Comparison of ENCODE assay signal across 8 cellular contexts in genomic region chr12:108563804-108564151, GRCh38. TPM values are rescaled to one million over a fixed set of nuclear protein-coding genes. Genes with fewer than 3 reads are reported as not detected.
DNase-seq lines count a peak whose midpoint lies in the region; ATAC-seq and TF ChIP-seq lines count a peak whose summit lies in the region.
"Had no signal": no experiment of that assay in that cellular context is flagged by ENCODE, and none has a peak within 500 bp of the region (broad histone marks: within the 10 kb centered on the region; RNA-seq: fewer than 3 reads in every experiment).

No MANE protein-coding gene starts in this region.

- H3K27ac ChIP-seq in HCT116 (ENCODE audit: low read depth, low read length), result no peak overlapping the region
- peak overlapping the region; percentile 93 for H3K27ac ChIP-seq in VCaP

- H3K9me3 Mint-ChIP-seq in stimulated activated effector memory CD8-positive, alpha-beta T cell treated with anti-CD3 and anti-CD28 coated beads, Interleukin-12 subunit alpha, Interleukin-12 subunit beta, amount 100 ng/mL, for 72 hours, result no peaks in the 10 kb centered on the region

- H2AFZ ChIP-seq in HCT116 (ENCODE audit: low read depth, low read length, poor library complexity, severe bottlenecking), result no peak overlapping the region

- RAD21 ChIA-PET in HCT116 (lab: Charles Lee; ENCODE audit: low non-redundant PET in 1 of 2, low total read pairs in 2 of 2, uncharacterized antibody in 2 of 2, unreplicated experiment in 2 of 2), result no interaction called here

- H3K9ac ChIP-seq in HCT116 (ENCODE audit: low read length), result peak overlapping the region; percentile 97; the same call in 1 of the 2 replicates

- in situ Hi-C loops in GM13976 (cut with MboI; ENCODE audit: low sequenced_read_pairs, unreplicated experiment), result loop anchor here (10.0 to 25.0 kb wide), 2 partner anchors 241 to 524 kb away; partner anchors contain the start of genes ALKBH2 and UNG

- DNase-seq in HCT116 (ENCODE audit: low read depth, low spot score) (no peak), foreskin fibroblast (no peak), COR-L47 (lab: John Stamatoyannopoulos, UW) (no peak), NCI-H446 (lab: John Stamatoyannopoulos, UW) (no peak), GM13976 (ENCODE audit: low spot score) (no peak)
- DNase-seq in stimulated activated effector memory CD8-positive, alpha-beta T cell treated with anti-CD3 and anti-CD28 coated beads, Interleukin-12 subunit alpha, Interleukin-12 subunit beta, amount 100 ng/mL, for 72 hours (ENCODE audit: low spot score in 2 of 2), result no peak

- H3K4me2 ChIP-seq in HCT116 (ENCODE audit: low read length), result peak overlapping the region; percentile 93

- no peaks in the 10 kb centered on the region for H4K20me1 ChIP-seq in HCT116 (ENCODE audit: insufficient read depth)

- H3K4me3 Mint-ChIP-seq in stimulated activated effector memory CD8-positive, alpha-beta T cell treated with anti-CD3 and anti-CD28 coated beads, Interleukin-12 subunit alpha, Interleukin-12 subunit beta, amount 100 ng/mL, for 72 hours, result peak overlapping the region; percentile 92

- no peaks in the 10 kb centered on the region for H3K9me3 ChIP-seq in HCT116 (ENCODE audit: control insufficient read depth in 1 of 2, insufficient read depth in 1 of 2, low read depth in 1 of 2, low read length in 2 of 2)

- no peak for TF ChIP-seq RAD21 in HCT116 (IDR thresholded peaks at IDR 0.05; ENCODE audit: low read depth)

- no TSS peak for BruUV-seq in HCT116 (replicated peaks; lab: Mats Ljungman, UMichigan)

- no peak for TF ChIP-seq POLR2A in HCT116 (IDR thresholded peaks at IDR 0.05; ENCODE audit: borderline replicate concordance, extremely low read depth, insufficient read depth, insufficient read length)

- H3K27me3 ChIP-seq in HCT116 (ENCODE audit: insufficient read depth, low read length), result no peaks in the 10 kb centered on the region

- peak overlapping the region; percentile 99 for H3K27ac Mint-ChIP-seq in stimulated activated effector memory CD8-positive, alpha-beta T cell treated with anti-CD3 and anti-CD28 coated beads, Interleukin-12 subunit alpha, Interleukin-12 subunit beta, amount 100 ng/mL, for 72 hours

- CTCF ChIA-PET in HCT116 (lab: Charles Lee), result interaction anchor here (1.8 to 2.0 kb wide), 2 partner anchors 54 to 240 kb away, joined by 6 to 11 read pairs; no protein-coding TSS in a partner anchor

- H3K4me1 Mint-ChIP-seq in stimulated activated effector memory CD8-positive, alpha-beta T cell treated with anti-CD3 and anti-CD28 coated beads, Interleukin-12 subunit alpha, Interleukin-12 subunit beta, amount 100 ng/mL, for 72 hours, result peaks cover 48% of the 10 kb centered on the region

- H3K36me3 ChIP-seq in HCT116 (ENCODE audit: control insufficient read depth in 1 of 2, insufficient read depth in 2 of 2, low read length in 2 of 2), result peaks cover 26 to 37% of the 10 kb centered on the region in 2 experiments

- peaks cover 82% of the 10 kb centered on the region for H3K36me3 Mint-ChIP-seq in stimulated activated effector memory CD8-positive, alpha-beta T cell treated with anti-CD3 and anti-CD28 coated beads, Interleukin-12 subunit alpha, Interleukin-12 subunit beta, amount 100 ng/mL, for 72 hours

- peaks cover 45% of the 10 kb centered on the region for H3K79me2 ChIP-seq in HCT116 (ENCODE audit: insufficient read depth, low read length)

- H3K4me1 ChIP-seq in HCT116 (ENCODE audit: control insufficient read depth in 1 of 2, insufficient read depth in 2 of 2, low read length in 2 of 2), result peaks cover 30 to 49% of the 10 kb centered on the region in 2 experiments

- POLR2A ChIA-PET in HCT116 (lab: Charles Lee), result no interaction called here

- peak overlapping the region; percentile 85 to 96 for H3K4me3 ChIP-seq in HCT116 (replicated peaks in 1 of 2; ENCODE audit: low read depth in 1 of 2, low read length in 2 of 2)
- H3K4me3 ChIP-seq in foreskin fibroblast (ENCODE audit: low read depth in 1 of 2, low read length in 2 of 2), result peak overlapping the region; percentile 85 to 94

- H3K9me2 ChIP-seq in HCT116 (ENCODE audit: insufficient read depth), result no peaks in the 10 kb centered on the region

- no peak for ATAC-seq in HCT116
- no peak for ATAC-seq in stimulated activated effector memory CD8-positive, alpha-beta T cell treated with anti-CD3 and anti-CD28 coated beads, Interleukin-12 subunit alpha, Interleukin-12 subunit beta, amount 100 ng/mL, for 72 hours

- intact Hi-C loops in HCT116 (cut with micrococcal nuclease), result loop anchor here (1.0 to 10.0 kb wide), 7 partner anchors 55 to 824 kb away; partner anchors contain the start of genes ALKBH2 and SSH1

- TF ChIP-seq CTCF in HCT116 (IDR thresholded peaks at IDR 0.05 in 2 of 3, conservative IDR thresholded peaks at IDR 0.05 in 1 of 3; ENCODE audit: borderline replicate concordance in 1 of 3, insufficient read depth in 1 of 3, low read depth in 2 of 3, low read length in 2 of 3) (no peak), VCaP (conservative IDR thresholded peaks at IDR 0.05) (peak; percentile 17), foreskin fibroblast (IDR thresholded peaks at IDR 0.05; ENCODE audit: low read depth, low read length) (no peak), GM13976 (IDR thresholded peaks at IDR 0.05; ENCODE audit: borderline replicate concordance, control extremely low read depth, extremely low read depth, insufficient read depth, missing control alignments) (no peak)

TF ChIP-seq in HCT116, 20 proteins besides CTCF, POLR2A, EP300 and RAD21:
- TF ChIP-seq SRF (IDR thresholded peaks at IDR 0.05; ENCODE audit: low read depth) (no peak), SP1 (IDR thresholded peaks at IDR 0.05; ENCODE audit: low read depth) (no peak), ELF1 (IDR thresholded peaks at IDR 0.05; ENCODE audit: borderline replicate concordance, low read depth) (no peak), ZNF274 (IDR thresholded peaks at IDR 0.05; ENCODE audit: low read depth, low read length) (no peak), FOSL1 (IDR thresholded peaks at IDR 0.05; ENCODE audit: low read depth) (no peak), EZH2phosphoT487 (IDR thresholded peaks at IDR 0.05; ENCODE audit: borderline replicate concordance) (no peak), TCF7L2 (IDR thresholded peaks at IDR 0.05; ENCODE audit: borderline replicate concordance, extremely low read depth, insufficient read depth, insufficient read length) (no peak), CBX3 (IDR thresholded peaks at IDR 0.05; ENCODE audit: low read depth) (no peak), EGR1 (IDR thresholded peaks at IDR 0.05; ENCODE audit: low read depth) (no peak), SIN3A (IDR thresholded peaks at IDR 0.05; ENCODE audit: low read depth) (no peak), ZFX (IDR thresholded peaks at IDR 0.05) (no peak), CEBPB (IDR thresholded peaks at IDR 0.05; ENCODE audit: low read depth) (no peak)

RNA-seq across cellular contexts. Expression of gene ISCU, which starts 1.4 kb away (rescaled TPM):
- 89.6 TPM for total RNA-seq in HCT116 (2021; ENCODE audit: unreplicated experiment)
- 71.6 and 78.4 TPM in 2 replicates for polyA plus RNA-seq in HCT116 (2012)

RNA-seq across cellular contexts. Expression of gene SART3, which starts 2.8 kb away (rescaled TPM):
- 76.1 TPM for total RNA-seq in HCT116 (2021; ENCODE audit: unreplicated experiment)
- 44.1 and 48.3 TPM in 2 replicates for polyA plus RNA-seq in HCT116 (2012)

RNA-seq across cellular contexts. Expression of gene TMEM119, which starts 34.1 kb away (rescaled TPM):
- total RNA-seq in HCT116 (2021; ENCODE audit: unreplicated experiment), result not detected
- not detected in 2 replicates for polyA plus RNA-seq in HCT116 (2012)
- total RNA-seq: glomerular endothelial cell had no signal

RNA-seq across cellular contexts. Expression of gene FICD, which starts 48.7 kb away (rescaled TPM):
- 5.1 TPM for total RNA-seq in HCT116 (2021; ENCODE audit: unreplicated experiment)
- polyA plus RNA-seq in HCT116 (2012), result 3.5 and 6.4 TPM in 2 replicates
